22 cellular contexts compared by ENCODE assay signal in genomic region chr10:1377231-1377630, GRCh38.
DNase-seq lines count a peak whose midpoint lies in the region; ATAC-seq, FAIRE-seq and TF ChIP-seq lines count a peak whose summit lies in the region.
"Had no signal": no experiment of that assay in that cellular context is flagged by ENCODE, and none has a peak within 500 bp of the region (broad histone marks: within the 10 kb centered on the region; RNA-seq: fewer than 3 reads in every experiment).

No MANE protein-coding gene starts in this region.

- no peaks in the 10 kb centered on the region for H3K36me3 Mint-ChIP-seq in neural progenitor cell
- H3K36me3 Mint-ChIP-seq: CD4-positive, CD25-positive, alpha-beta regulatory T cell had no signal

- H2AFZ ChIP-seq in HepG2 (ENCODE audit: low read length) (no peak overlapping the region), neural progenitor cell (replicated peaks) (no peak overlapping the region)

- H3K4me3 ChIP-seq in HepG2 (replicated peaks in 1 of 3; ENCODE audit: insufficient read depth in 1 of 3, low read depth in 2 of 3, low read length in 3 of 3) = no peak overlapping the region
- H3K4me3 ChIP-seq in right lobe of liver = no peak overlapping the region
- no peak overlapping the region for H3K4me3 ChIP-seq in coronary artery
- no peak overlapping the region for H3K4me3 ChIP-seq in neural progenitor cell
- H3K4me3 ChIP-seq: BLaER1, K562 had no signal

- no peaks in the 10 kb centered on the region for H3K9me3 Mint-ChIP-seq in neural progenitor cell

- TF ChIP-seq POLR2A in HepG2 (IDR thresholded peaks at IDR 0.05; ENCODE audit: insufficient read depth in 1 of 2, low read depth in 2 of 2, low read length in 2 of 2) (no peak), right lobe of liver (IDR thresholded peaks at IDR 0.05) (no peak)

- no peak overlapping the region for H3K9ac ChIP-seq in HepG2 (ENCODE audit: insufficient read depth, low read depth, low read length)
- no peak overlapping the region for H3K9ac ChIP-seq in neural progenitor cell
- H3K9ac ChIP-seq: BLaER1 had no signal

- H3K27me3 ChIP-seq in HepG2 (ENCODE audit: control insufficient read depth in 1 of 2, insufficient read depth in 2 of 2, low read length in 2 of 2) (peaks cover 4 to 33% of the 10 kb centered on the region in 2 experiments; a peak in 3 of 5 replicates), right lobe of liver (no peaks in the 10 kb centered on the region), neural progenitor cell (no peaks in the 10 kb centered on the region)
- H3K27me3 ChIP-seq: BLaER1 had no signal

- H3K4me2 ChIP-seq in HepG2 (ENCODE audit: low read depth, low read length) = no peak overlapping the region
- no peak overlapping the region for H3K4me2 ChIP-seq in neural progenitor cell
- H3K4me2 ChIP-seq: BLaER1 had no signal

- WGBS in HepG2 (ENCODE audit: low lambda C conversion rate) = 40% methylated on average over 6 of the region's 6 CpGs
- WGBS in right lobe of liver (ENCODE audit: insufficient coverage, low coverage, low lambda C conversion rate, missing lambda C conversion rate) = 63% methylated on average over 3 of the region's 6 CpGs

- TF ChIP-seq RAD21 in HepG2 (CRISPR knock-in tag; IDR thresholded peaks at IDR 0.05) = no peak

- POLR2A ChIA-PET in HepG2 (lab: Yijun Ruan, JAX) = no interaction called here

- no peak overlapping the region for H3K27ac ChIP-seq in HepG2 (ENCODE audit: extremely low read length, insufficient read depth, low read length)
- H3K27ac ChIP-seq in right lobe of liver = no peak overlapping the region
- H3K27ac ChIP-seq in coronary artery = no peak overlapping the region
- no peak overlapping the region for H3K27ac ChIP-seq in neural progenitor cell
- no peak overlapping the region for H3K27ac ChIP-seq in caudate nucleus (ENCODE audit: low read depth, low read length)
- H3K27ac ChIP-seq: BLaER1 had no signal

- FAIRE-seq in HepG2 (lab: Jason Lieb, UNC) = no peak
- FAIRE-seq: A204.1, GM18507, H54, K562 had no signal

- H3K4me1 Mint-ChIP-seq in neural progenitor cell = peaks cover 23% of the 10 kb centered on the region
- H3K4me1 Mint-ChIP-seq: CD4-positive, CD25-positive, alpha-beta regulatory T cell had no signal

- in situ Hi-C loops in HepG2 (cut with HindIII; ENCODE audit: extremely low pct_ligation_motif_present, low pct_unique_long_range_greater_than_20kb) = no loop called here

- H3K27me3 Mint-ChIP-seq in neural progenitor cell (ENCODE audit: insufficient read depth, low read depth) = peaks cover 11% of the 10 kb centered on the region

- CTCF ChIA-PET in HepG2 (lab: Yijun Ruan, JAX; ENCODE audit: low intra/inter-chr PET ratio, low total read pairs) = no interaction called here

- TF ChIP-seq CTCF in HepG2 (CRISPR knock-in tag; IDR thresholded peaks at IDR 0.05) (no peak), right lobe of liver (IDR thresholded peaks at IDR 0.05) (no peak), coronary artery (IDR thresholded peaks at IDR 0.05) (no peak), neural progenitor cell (IDR thresholded peaks at IDR 0.05) (no peak)

- no peak for TF ChIP-seq EP300 in HepG2 (IDR thresholded peaks at IDR 0.05; ENCODE audit: low read depth in 2 of 2, low read length in 2 of 2)
- no peak for TF ChIP-seq EP300 in HepG2 (CRISPR knock-in tag; IDR thresholded peaks at IDR 0.05; ENCODE audit: borderline replicate concordance)

- H3F3A ChIP-seq in neural progenitor cell (ENCODE audit: low read depth) = peaks cover 16% of the 10 kb centered on the region

- H3K79me2 ChIP-seq in HepG2 (ENCODE audit: insufficient read depth, low read length) = no peaks in the 10 kb centered on the region
- no peaks in the 10 kb centered on the region for H3K79me2 ChIP-seq in neural progenitor cell (ENCODE audit: low read depth)

- H4K20me1 ChIP-seq in HepG2 (ENCODE audit: insufficient read depth, low read length) (no peaks in the 10 kb centered on the region), neural progenitor cell (ENCODE audit: low read depth) (no peaks in the 10 kb centered on the region)

- no TSS peak for BruUV-seq in HepG2 (replicated peaks; lab: Mats Ljungman, UMichigan)

- no peaks in the 10 kb centered on the region for H3K9me3 ChIP-seq in HepG2 (ENCODE audit: low read length)
- H3K9me3 ChIP-seq in right lobe of liver = no peaks in the 10 kb centered on the region
- H3K9me3 ChIP-seq in neural progenitor cell (ENCODE audit: low read depth) = no peaks in the 10 kb centered on the region
- H3K9me3 ChIP-seq: BLaER1 had no signal

- H3K4me3 Mint-ChIP-seq in neural progenitor cell = peak overlapping the region; percentile 49
- H3K4me3 Mint-ChIP-seq: CD4-positive, CD25-positive, alpha-beta regulatory T cell had no signal

- intact Hi-C loops in HepG2 (cut with micrococcal nuclease; ENCODE audit: unreplicated experiment) (loop anchor here (5.0 kb wide), 1 partner anchor 965 kb away; no protein-coding TSS in a partner anchor), right lobe of liver (cut with DNase I) (no loop called here)

- peak overlapping the region; percentile 54 for H3K27ac Mint-ChIP-seq in neural progenitor cell

- H3K4me1 ChIP-seq in HepG2 (ENCODE audit: insufficient read depth, low read length) (no peaks in the 10 kb centered on the region), right lobe of liver (no peaks in the 10 kb centered on the region), neural progenitor cell (peaks cover 5% of the 10 kb centered on the region)

- no peak for DNase-seq in HepG2 (ENCODE audit: low spot score)
- DNase-seq in right lobe of liver = no peak
- peak; percentile 12 for DNase-seq in coronary artery (ENCODE audit: low spot score)
- DNase-seq in neural progenitor cell (ENCODE audit: low spot score) = no peak
- no peak for DNase-seq in caudate nucleus (lab: John Stamatoyannopoulos, UW)
- DNase-seq in central memory CD4-positive, alpha-beta T cell = no peak
- no peak for DNase-seq in NCI-H526 treated with DMSO at 0.1 percent for 48 hours (lab: John Stamatoyannopoulos, UW)
- DNase-seq: CD4-positive, CD25-positive, alpha-beta regulatory T cell; DMS53; MV-4-11; NCI-H1105; NCI-H1436 treated with DMSO at 0.1 percent for 48 hours; NCI-H187 treated with DMSO at 0.1 percent for 48 hours; NCI-H2107; NCI-H524; Right ventricle myocardium superior; RPMI8226 had no signal

- no peaks in the 10 kb centered on the region for H3K36me3 ChIP-seq in HepG2 (replicated peaks in 1 of 2; ENCODE audit: control insufficient read depth in 1 of 2, insufficient read depth in 2 of 2, low read length in 2 of 2)
- no peaks in the 10 kb centered on the region for H3K36me3 ChIP-seq in right lobe of liver
- H3K36me3 ChIP-seq in neural progenitor cell = no peaks in the 10 kb centered on the region
- H3K36me3 ChIP-seq: BLaER1 had no signal

- ATAC-seq in HepG2 = no peak
- ATAC-seq in right lobe of liver = no peak
- ATAC-seq: K562 had no signal

TF ChIP-seq in HepG2, 621 proteins besides CTCF, POLR2A, EP300 and RAD21:
- TF ChIP-seq MAF1 (CRISPR knock-in tag; IDR thresholded peaks at IDR 0.05; ENCODE audit: borderline replicate concordance) (no peak), ZNF556 (CRISPR knock-in tag; IDR thresholded peaks at IDR 0.05; ENCODE audit: borderline replicate concordance) (no peak), ZFAT (CRISPR knock-in tag; conservative IDR thresholded peaks at IDR 0.05) (no peak), ATF3 (CRISPR knock-in tag; IDR thresholded peaks at IDR 0.05) (no peak), ZFP82 (CRISPR knock-in tag; IDR thresholded peaks at IDR 0.05; ENCODE audit: borderline replicate concordance) (no peak)
- TF ChIP-seq, protein P1, sequence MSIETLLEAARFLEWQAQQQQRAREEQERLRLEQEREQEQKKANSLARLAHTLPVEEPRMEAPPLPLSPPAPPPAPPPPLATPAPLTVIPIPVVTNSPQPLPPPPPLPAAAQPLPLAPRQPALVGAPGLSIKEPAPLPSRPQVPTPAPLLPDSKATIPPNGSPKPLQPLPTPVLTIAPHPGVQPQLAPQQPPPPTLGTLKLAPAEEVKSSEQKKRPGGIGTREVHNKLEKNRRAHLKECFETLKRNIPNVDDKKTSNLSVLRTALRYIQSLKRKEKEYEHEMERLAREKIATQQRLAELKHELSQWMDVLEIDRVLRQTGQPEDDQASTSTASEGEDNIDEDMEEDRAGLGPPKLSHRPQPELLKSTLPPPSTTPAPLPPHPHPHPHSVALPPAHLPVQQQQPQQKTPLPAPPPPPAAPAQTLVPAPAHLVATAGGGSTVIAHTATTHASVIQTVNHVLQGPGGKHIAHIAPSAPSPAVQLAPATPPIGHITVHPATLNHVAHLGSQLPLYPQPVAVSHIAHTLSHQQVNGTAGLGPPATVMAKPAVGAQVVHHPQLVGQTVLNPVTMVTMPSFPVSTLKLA (IDR thresholded peaks at IDR 0.05) = peak; percentile 66
